ENCODE assay signal across 17 cellular contexts in the genomic region with DNA sequence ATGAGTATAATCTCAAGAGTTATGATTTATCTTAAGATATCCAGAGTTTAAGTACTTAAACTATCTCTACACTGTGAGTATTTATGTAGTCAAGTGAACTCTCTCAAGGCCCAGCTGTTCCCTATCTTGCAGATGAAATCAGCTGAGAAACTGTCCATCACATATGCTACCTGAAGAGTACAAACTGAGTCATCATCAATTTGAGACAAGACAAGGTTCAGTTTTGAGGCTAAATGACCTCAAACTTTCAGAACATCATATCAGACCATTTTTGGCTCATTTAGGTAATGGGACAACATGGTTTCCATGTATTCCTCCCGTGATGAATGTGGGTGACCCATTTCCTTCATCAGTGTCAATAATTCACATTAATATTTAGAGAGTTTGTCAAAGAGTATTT. TPM values are rescaled to one million over a fixed set of nuclear protein-coding genes. Genes with fewer than 3 reads are reported as not detected.
A peak's percentile ranks its signal among the peaks of the same experiment; 100 is the strongest.
DNase-seq lines count a peak whose midpoint lies in the region; ATAC-seq and TF ChIP-seq lines count a peak whose summit lies in the region.
"Had no signal": no experiment of that assay in that cellular context is flagged by ENCODE, and none has a peak within 500 bp of the region (broad histone marks: within the 10 kb centered on the region; RNA-seq: fewer than 3 reads in every experiment).

No MANE protein-coding gene starts in this region.

- H3K27me3 ChIP-seq in upper lobe of right lung, result no peaks in the 10 kb centered on the region
- H3K27me3 ChIP-seq: BLaER1 treated with 17β-estradiol and CSF1 and Interleukin-3, amounts not matched to agents 10 nM and 100 nM had no signal

- DNase-seq in GM12865 (ENCODE audit: low read depth), result peak; percentile 47
- DNase-seq in stimulated activated effector memory CD8-positive, alpha-beta T cell treated with anti-CD3 and anti-CD28 coated beads, Interleukin-12 subunit alpha, Interleukin-12 subunit beta, amount 100 ng/mL, for 72 hours (ENCODE audit: low spot score in 2 of 2), result no peak
- no peak for DNase-seq in 8988T
- DNase-seq in upper lobe of right lung, result no peak
- DNase-seq: AML-193; Caco-2; Calu3; CD4-positive, alpha-beta T cell; CD8-positive, alpha-beta T cell; DMS79 treated with DMSO at 0.1 percent for 48 hours; GF-D8 had no signal

- no peak overlapping the region for H3K4me3 Mint-ChIP-seq in stimulated activated effector memory CD8-positive, alpha-beta T cell treated with anti-CD3 and anti-CD28 coated beads, Interleukin-12 subunit alpha, Interleukin-12 subunit beta, amount 100 ng/mL, for 72 hours
- H3K4me3 Mint-ChIP-seq: B cell; CD4-positive, alpha-beta T cell; CD8-positive, alpha-beta T cell had no signal

- no peaks in the 10 kb centered on the region for H3K4me1 ChIP-seq in upper lobe of right lung
- H3K4me1 ChIP-seq: BLaER1 treated with 17β-estradiol and CSF1 and Interleukin-3, amounts not matched to agents 10 nM and 100 nM; Caco-2 had no signal

- H3K36me3 Mint-ChIP-seq in stimulated activated effector memory CD8-positive, alpha-beta T cell treated with anti-CD3 and anti-CD28 coated beads, Interleukin-12 subunit alpha, Interleukin-12 subunit beta, amount 100 ng/mL, for 72 hours, result no peaks in the 10 kb centered on the region
- H3K36me3 Mint-ChIP-seq: CD8-positive, alpha-beta T cell had no signal

- TF ChIP-seq CTCF in GM12865 (IDR thresholded peaks at IDR 0.05; ENCODE audit: insufficient read depth, low read depth, low read length, missing control alignments) (no peak), upper lobe of right lung (IDR thresholded peaks at IDR 0.05) (no peak)

- H3K4me1 Mint-ChIP-seq in stimulated activated effector memory CD8-positive, alpha-beta T cell treated with anti-CD3 and anti-CD28 coated beads, Interleukin-12 subunit alpha, Interleukin-12 subunit beta, amount 100 ng/mL, for 72 hours, result no peaks in the 10 kb centered on the region
- H3K4me1 Mint-ChIP-seq: B cell had no signal

- no peak overlapping the region for H3K27ac Mint-ChIP-seq in stimulated activated effector memory CD8-positive, alpha-beta T cell treated with anti-CD3 and anti-CD28 coated beads, Interleukin-12 subunit alpha, Interleukin-12 subunit beta, amount 100 ng/mL, for 72 hours
- H3K27ac Mint-ChIP-seq: B cell; CD4-positive, alpha-beta T cell; CD8-positive, alpha-beta T cell had no signal

- peak; percentile 65 for ATAC-seq in HG02610 (IDR thresholded peaks at IDR 0.05; ENCODE audit: unreplicated experiment)
- ATAC-seq in stimulated activated effector memory CD8-positive, alpha-beta T cell treated with anti-CD3 and anti-CD28 coated beads, Interleukin-12 subunit alpha, Interleukin-12 subunit beta, amount 100 ng/mL, for 72 hours, result peak; percentile 51
- ATAC-seq in HG03432 (IDR thresholded peaks at IDR 0.05; ENCODE audit: unreplicated experiment), result no peak
- ATAC-seq in upper lobe of right lung, result no peak
- ATAC-seq: A549; CD8-positive, alpha-beta T cell had no signal

- H3K9me3 ChIP-seq in upper lobe of right lung, result no peaks in the 10 kb centered on the region
- H3K9me3 ChIP-seq: A549, Caco-2 had no signal

- H3K4me3 ChIP-seq in GM12865 (ENCODE audit: low read depth, low read length) (no peak overlapping the region), upper lobe of right lung (no peak overlapping the region)
- H3K4me3 ChIP-seq: A549; BLaER1 treated with 17β-estradiol and CSF1 and Interleukin-3, amounts not matched to agents 10 nM and 100 nM had no signal

- no peaks in the 10 kb centered on the region for H3K9me3 Mint-ChIP-seq in stimulated activated effector memory CD8-positive, alpha-beta T cell treated with anti-CD3 and anti-CD28 coated beads, Interleukin-12 subunit alpha, Interleukin-12 subunit beta, amount 100 ng/mL, for 72 hours
- H3K9me3 Mint-ChIP-seq: CD4-positive, alpha-beta T cell had no signal

- intact Hi-C loops in upper lobe of right lung (cut with DNase I), result no loop called here

- no peak overlapping the region for H3K27ac ChIP-seq in upper lobe of right lung
- H3K27ac ChIP-seq: A549; BLaER1 treated with 17β-estradiol and CSF1 and Interleukin-3, amounts not matched to agents 10 nM and 100 nM; C4-2B had no signal

- H3K36me3 ChIP-seq in upper lobe of right lung, result no peaks in the 10 kb centered on the region
- H3K36me3 ChIP-seq: BLaER1 treated with 17β-estradiol and CSF1 and Interleukin-3, amounts not matched to agents 10 nM and 100 nM had no signal

RNA-seq across cellular contexts. Expression of a gene that starts 53.1 kb away (rescaled TPM):
- 56.0 TPM for total RNA-seq in upper lobe of right lung
- total RNA-seq: Calu3 had no signal

Comparison
In these comparisons a context has a peak if more than half of its experiments do, and no peak if none do; other contexts are left out.
1. ATAC-seq: peak in HG02610 (single experiment) and stimulated activated effector memory CD8-positive, alpha-beta T cell treated with anti-CD3 and anti-CD28 coated beads, Interleukin-12 subunit alpha, Interleukin-12 subunit beta, amount 100 ng/mL, for 72 hours (single experiment); none in HG03432 (single experiment) and upper lobe of right lung (single experiment).